In genomic region chr19:9972103-9972502, GRCh38 we compare ENCODE assay signal across 24 cellular contexts. TPM values are rescaled to one million over a fixed set of nuclear protein-coding genes. Genes with fewer than 3 reads are reported as not detected.
DNase-seq lines count a peak whose midpoint lies in the region; ATAC-seq, FAIRE-seq and TF ChIP-seq lines count a peak whose summit lies in the region.
"Had no signal": no experiment of that assay in that cellular context is flagged by ENCODE, and none has a peak within 500 bp of the region (broad histone marks: within the 10 kb centered on the region; RNA-seq: fewer than 3 reads in every experiment).

No MANE protein-coding gene starts in this region.

- 40% methylated on average over 6 of the region's 6 CpGs for WGBS in GM12878 (ENCODE audit: insufficient coverage, insufficient replicate concordance, low lambda C conversion rate, missing lambda C conversion rate)

- H3K4me1 ChIP-seq in HEK293 (ENCODE audit: control insufficient read depth, insufficient read depth, low read length): peaks cover 2% of the 10 kb centered on the region; the same call in 1 of the 2 replicates
- no peaks in the 10 kb centered on the region for H3K4me1 ChIP-seq in GM12878 (ENCODE audit: control insufficient read depth, insufficient read depth, low read length)
- H3K4me1 ChIP-seq: BE2C, BLaER1, Caco-2 had no signal

- H3K9me3 Mint-ChIP-seq in glutamatergic neuron (ENCODE audit: unreplicated experiment) (peaks cover 5% of the 10 kb centered on the region), CD14-positive monocyte (peaks cover 0 to 2% (median 0%) of the 10 kb centered on the region in 7 donors)
- H3K9me3 Mint-ChIP-seq: CD4-positive, alpha-beta T cell; CD8-positive, alpha-beta T cell had no signal

- BruUV-seq in GM12878 (replicated peaks; lab: Mats Ljungman, UMichigan): no TSS peak

- H3K4me3 ChIP-seq in HEK293 (ENCODE audit: low read depth, low read length) (no peak overlapping the region), GM12878 (no peak overlapping the region)
- H3K4me3 ChIP-seq: BLaER1 had no signal

- H3K4me1 Mint-ChIP-seq in glutamatergic neuron (ENCODE audit: low read depth, unreplicated experiment) (no peaks in the 10 kb centered on the region), CD14-positive monocyte (no peaks in the 10 kb centered on the region)

- H3K27ac Mint-ChIP-seq in glutamatergic neuron (ENCODE audit: unreplicated experiment) (no peak overlapping the region), CD14-positive monocyte (no peak overlapping the region)
- H3K27ac Mint-ChIP-seq: CD4-positive, alpha-beta T cell; CD8-positive, alpha-beta T cell had no signal

- no peak for TF ChIP-seq CTCF in HEK293 (tag by site-specific recombination; IDR thresholded peaks at IDR 0.05)
- TF ChIP-seq CTCF in GM12878 (IDR thresholded peaks at IDR 0.05 in 2 of 3, conservative IDR thresholded peaks at IDR 0.05 in 1 of 3; ENCODE audit: control insufficient read depth in 2 of 3, extremely low read depth in 1 of 3, insufficient read depth in 1 of 3, low read depth in 3 of 3, low read length in 3 of 3): no peak
- no peak for TF ChIP-seq CTCF in glutamatergic neuron (IDR thresholded peaks at IDR 0.05; ENCODE audit: partially characterized antibody, unreplicated experiment)
- TF ChIP-seq CTCF in CD14-positive monocyte (IDR thresholded peaks at IDR 0.05): no peak

- no peaks in the 10 kb centered on the region for H3K27me3 ChIP-seq in GM12878 (replicated peaks in 1 of 2; ENCODE audit: control insufficient read depth in 2 of 2, insufficient read depth in 2 of 2, low read length in 1 of 2)
- H3K27me3 ChIP-seq: BLaER1 had no signal

- RAD21 ChIA-PET in GM12878 (lab: Charles Lee; ENCODE audit: unreplicated experiment): no interaction called here

- H3K4me3 Mint-ChIP-seq in glutamatergic neuron (ENCODE audit: unreplicated experiment) (peak overlapping the region; percentile 7), CD14-positive monocyte (no peak overlapping the region)
- H3K4me3 Mint-ChIP-seq: CD4-positive, alpha-beta T cell; CD8-positive, alpha-beta T cell had no signal

- H2AFZ ChIP-seq in GM12878 (ENCODE audit: control insufficient read depth, low read depth, low read length): no peak overlapping the region

- H3K27me3 Mint-ChIP-seq in glutamatergic neuron (ENCODE audit: unreplicated experiment) (peaks cover 6% of the 10 kb centered on the region), CD14-positive monocyte (ENCODE audit: low read depth in 3 of 3) (peaks cover 4 to 16% (median 5%) of the 10 kb centered on the region in 3 donors)

- no peaks in the 10 kb centered on the region for H4K20me1 ChIP-seq in GM12878 (ENCODE audit: control insufficient read depth, insufficient read depth)
- H4K20me1 ChIP-seq: BLaER1 had no signal

- no peak for TF ChIP-seq POLR2A in GM12878 (IDR thresholded peaks at IDR 0.05; ENCODE audit: low read depth, low read length)

- intact Hi-C loops in GM12878 (cut with micrococcal nuclease; ENCODE audit: unreplicated experiment): no loop called here
- intact Hi-C loops in CD14-positive monocyte (cut with micrococcal nuclease): no loop called here

- in situ Hi-C loops in GM12878 (cut with MboI): no loop called here

- no peaks in the 10 kb centered on the region for H3K79me2 ChIP-seq in GM12878 (ENCODE audit: control insufficient read depth, insufficient read depth, low read length)

- DNase-seq in GM12878 (ENCODE audit: low read depth, low spot score) (no peak), glutamatergic neuron (no peak), cerebellum (ENCODE audit: low spot score) (no peak), CD14-positive monocyte (ENCODE audit: low spot score) (no peak)
- DNase-seq: 8988T; ACHN; BE2C; C1 segment of cervical spinal cord; Caco-2; Calu3; CD4-positive, alpha-beta T cell; CD8-positive, alpha-beta T cell; DMS79 treated with DMSO at 0.1 percent for 48 hours; GF-D8 had no signal

- no peak for TF ChIP-seq EP300 in GM12878 (IDR thresholded peaks at IDR 0.05; ENCODE audit: borderline replicate concordance in 1 of 2, control insufficient read depth in 1 of 2, low read depth in 2 of 2, low read length in 2 of 2)

- H3K9me3 ChIP-seq in HEK293 (ENCODE audit: control insufficient read depth, insufficient read depth, low read depth, low read length): no peaks in the 10 kb centered on the region
- H3K9me3 ChIP-seq in GM12878 (replicated peaks; ENCODE audit: control insufficient read depth, insufficient read depth, low read length): no peaks in the 10 kb centered on the region
- H3K9me3 ChIP-seq: BE2C, BLaER1, Caco-2 had no signal

- CTCF ChIA-PET in HEK293 (lab: Yijun Ruan, JAX) (no interaction called here), GM12878 (lab: Yijun Ruan, JAX) (no interaction called here)

- H3K9ac ChIP-seq in GM12878 (ENCODE audit: control insufficient read depth, insufficient read depth, low read length): no peak overlapping the region
- H3K9ac ChIP-seq: BLaER1 had no signal

- H3K36me3 ChIP-seq in HEK293 (ENCODE audit: control insufficient read depth in 2 of 2, insufficient read depth in 1 of 2, low read length in 2 of 2): no peaks in the 10 kb centered on the region
- H3K36me3 ChIP-seq in GM12878 (ENCODE audit: control insufficient read depth in 2 of 2, insufficient read depth in 2 of 2, low read length in 1 of 2): no peaks in the 10 kb centered on the region
- H3K36me3 ChIP-seq: BE2C, BLaER1 had no signal

- H3K36me3 Mint-ChIP-seq in glutamatergic neuron (ENCODE audit: unreplicated experiment) (peaks cover 4% of the 10 kb centered on the region), CD14-positive monocyte (no peaks in the 10 kb centered on the region)
- H3K36me3 Mint-ChIP-seq: CD8-positive, alpha-beta T cell had no signal

- POLR2A ChIA-PET in HEK293 (lab: Yijun Ruan, JAX): interaction anchor here (0.6 kb wide), 1 partner anchor 336 kb away, joined by 5 read pairs; no protein-coding TSS in a partner anchor
- POLR2A ChIA-PET in GM12878 (lab: Charles Lee): no interaction called here

- no peak for TF ChIP-seq RAD21 in GM12878 (IDR thresholded peaks at IDR 0.05; ENCODE audit: insufficient read depth, low read depth, low read length)

- FAIRE-seq in GM12878 (lab: Jason Lieb, UNC): no peak
- FAIRE-seq: A204.1, D721Med, G401.6, GM12892, GM18507 had no signal

- ATAC-seq in GM12878: no peak
- ATAC-seq in HG03439 (IDR thresholded peaks at IDR 0.05; ENCODE audit: unreplicated experiment): no peak
- ATAC-seq: CD8-positive, alpha-beta T cell had no signal

- H3K4me2 ChIP-seq in GM12878 (ENCODE audit: control insufficient read depth, insufficient read depth): no peak overlapping the region
- H3K4me2 ChIP-seq: BLaER1 had no signal

- no peak overlapping the region for H3K27ac ChIP-seq in HEK293 (ENCODE audit: extremely low read depth, low read depth, low read length)
- H3K27ac ChIP-seq in GM12878 (ENCODE audit: control insufficient read depth, insufficient read depth): no peak overlapping the region
- H3K27ac ChIP-seq: BLaER1 had no signal

- SMC1A ChIA-PET in GM12878 (lab: Charles Lee; ENCODE audit: uncharacterized antibody, unreplicated experiment): no interaction called here

RNA-seq across cellular contexts. Expression of gene OLFM2, which starts 35.8 kb away (rescaled TPM):
- 0.56 TPM in 1 of 2 replicates, not detected in the other for total RNA-seq in GM12878 (2013; cell fraction: nucleolus; rRNA removed)
- total RNA-seq in GM12878 (2014; rRNA removed): not detected in 2 replicates
- not detected in 2 replicates for total RNA-seq in GM12878 (2014; rRNA removed; fragmentation: Illumina TruSeq; extraction: Trizol)
- total RNA-seq in GM12878 (2021): 0.16 and 0.36 TPM in 2 replicates
- polyA plus RNA-seq in GM12878 (2011; ENCODE audit: low read depth): not detected
- 2.4 and 3.5 TPM in 2 replicates for polyA plus RNA-seq in GM12878 (2011; rRNA removed)
- 4.4 and 6.4 TPM in 2 replicates for polyA plus RNA-seq in GM12878 (2011; cell fraction: cytosol; rRNA removed)
- polyA plus RNA-seq in GM12878 (2011; cell fraction: nucleus; rRNA removed): 1.4 and 2.7 TPM in 2 replicates
- 0.15 and 0.31 TPM in 2 replicates for polyA plus RNA-seq in GM12878 (2012)
- 0.07 TPM in 1 of 2 replicates, not detected in the other for polyA plus RNA-seq in GM12878 (2014; fragmentation: Illumina TruSeq; extraction: Trizol)
- polyA plus RNA-seq in GM12878 (2014; fragmentation: Nextera tagmentation; extraction: Ambion mirVana): not detected
- polyA plus RNA-seq in GM12878 (2014; rRNA removed): 0.04 and 0.27 TPM in 2 replicates
- polyA plus RNA-seq in GM12878 (2016; fragmentation: Nextera tagmentation; extraction: Ambion mirVana): under 1 TPM in 1 of 2 experiments, not detected in 1; 0.09 TPM
- polyA minus RNA-seq in GM12878 (2011; rRNA and poly(A)+ RNA removed): 2.2 and 4.4 TPM in 2 replicates
- 0.94 and 1.7 TPM in 2 replicates for polyA minus RNA-seq in GM12878 (2011; cell fraction: cytosol; rRNA and poly(A)+ RNA removed)
- 0.57 and 1.5 TPM in 2 replicates for polyA minus RNA-seq in GM12878 (2011; cell fraction: nucleus; rRNA and poly(A)+ RNA removed)
- 19.5 TPM for total RNA-seq in glutamatergic neuron (ENCODE audit: unreplicated experiment)
- 56.6 TPM for total RNA-seq in cerebellum
- polyA plus RNA-seq in CD14-positive monocyte: not detected

RNA-seq across cellular contexts. Expression of gene COL5A3, which starts 38.2 kb away (rescaled TPM):
- 1.4 TPM in 2 replicates for total RNA-seq in GM12878 (2013; cell fraction: nucleolus; rRNA removed)
- total RNA-seq in GM12878 (2014; rRNA removed) (under 0.01 and 0.05 TPM in 2 replicates), GM12878 (2014; rRNA removed; fragmentation: Illumina TruSeq; extraction: Trizol) (0.05 and 0.09 TPM in 2 replicates), GM12878 (2021) (0.18 and 0.19 TPM in 2 replicates), glutamatergic neuron (ENCODE audit: unreplicated experiment) (0.10 TPM), cerebellum (0.73 TPM)
- polyA plus RNA-seq in GM12878 (2011; ENCODE audit: low read depth): 0.04 TPM
- polyA plus RNA-seq in GM12878 (2011; rRNA removed) (5.5 and 8.3 TPM in 2 replicates), GM12878 (2014; fragmentation: Illumina TruSeq; extraction: Trizol) (0.03 and 0.06 TPM in 2 replicates), GM12878 (2014; fragmentation: Nextera tagmentation; extraction: Ambion mirVana) (under 1 TPM in 1 of 2 experiments, not detected in 1; 0.04 TPM), GM12878 (2014; rRNA removed) (0.10 and 0.13 TPM in 2 replicates), GM12878 (2016; fragmentation: Nextera tagmentation; extraction: Ambion mirVana) (under 1 TPM in 1 of 2 experiments, not detected in 1; 0.32 TPM), CD14-positive monocyte (not detected)
- polyA plus RNA-seq in GM12878 (2011; cell fraction: cytosol; rRNA removed): 7.8 and 9.6 TPM in 2 replicates
- 62.0 and 70.8 TPM in 2 replicates for polyA plus RNA-seq in GM12878 (2011; cell fraction: nucleus; rRNA removed)
- 0.29 and 0.34 TPM in 2 replicates for polyA plus RNA-seq in GM12878 (2012)
- 4.9 and 9.5 TPM in 2 replicates for polyA minus RNA-seq in GM12878 (2011; rRNA and poly(A)+ RNA removed)
- polyA minus RNA-seq in GM12878 (2011; cell fraction: cytosol; rRNA and poly(A)+ RNA removed): 5.0 and 5.7 TPM in 2 replicates
- polyA minus RNA-seq in GM12878 (2011; cell fraction: nucleus; rRNA and poly(A)+ RNA removed): 10.3 and 11.0 TPM in 2 replicates
- total RNA-seq: Caco-2 had no signal

RNA-seq across cellular contexts. Expression of gene RDH8, which starts 41.2 kb away (rescaled TPM):
- total RNA-seq in GM12878 (2013; cell fraction: nucleolus; rRNA removed): not detected in 2 replicates
- total RNA-seq in GM12878 (2014; rRNA removed): not detected in 2 replicates
- total RNA-seq in GM12878 (2014; rRNA removed; fragmentation: Illumina TruSeq; extraction: Trizol): not detected in 2 replicates
- not detected in 2 replicates for total RNA-seq in GM12878 (2021)
- polyA plus RNA-seq in GM12878 (2011; ENCODE audit: low read depth): not detected
- polyA plus RNA-seq in GM12878 (2011; rRNA removed): 0.46 and 0.58 TPM in 2 replicates
- polyA plus RNA-seq in GM12878 (2011; cell fraction: cytosol; rRNA removed): 0.87 and 0.95 TPM in 2 replicates
- polyA plus RNA-seq in GM12878 (2011; cell fraction: nucleus; rRNA removed): 0.66 and 0.76 TPM in 2 replicates
- not detected in 2 replicates for polyA plus RNA-seq in GM12878 (2012)
- polyA plus RNA-seq in GM12878 (2014; fragmentation: Illumina TruSeq; extraction: Trizol): not detected in 2 replicates
- under 1 TPM in 1 of 2 experiments, not detected in 1; 0.04 TPM for polyA plus RNA-seq in GM12878 (2014; fragmentation: Nextera tagmentation; extraction: Ambion mirVana)
- 0.05 TPM in 1 of 2 replicates, not detected in the other for polyA plus RNA-seq in GM12878 (2014; rRNA removed)
- not detected for polyA plus RNA-seq in GM12878 (2016; fragmentation: Nextera tagmentation; extraction: Ambion mirVana)
- polyA minus RNA-seq in GM12878 (2011; rRNA and poly(A)+ RNA removed): 0.15 and 0.52 TPM in 2 replicates
- not detected in 2 replicates for polyA minus RNA-seq in GM12878 (2011; cell fraction: cytosol; rRNA and poly(A)+ RNA removed)
- not detected in 2 replicates for polyA minus RNA-seq in GM12878 (2011; cell fraction: nucleus; rRNA and poly(A)+ RNA removed)
- not detected for total RNA-seq in glutamatergic neuron (ENCODE audit: unreplicated experiment)
- total RNA-seq in cerebellum: not detected
- polyA plus RNA-seq in CD14-positive monocyte: not detected
- total RNA-seq: A673; Caco-2; Calu3; CD4-positive, alpha-beta T cell; CD8-positive, alpha-beta T cell had no signal
- polyA plus RNA-seq: AG04450 had no signal

Comparison
In these comparisons a context has a peak if more than half of its experiments do, and no peak if none do; other contexts are left out.
1. RNA of gene OLFM2, which starts 35.8 kb away (total RNA-seq): 56.6 TPM in cerebellum (single experiment) and 19.5 TPM in glutamatergic neuron (single experiment); 0.16 to 0.56 TPM in GM12878; every median in the first group is over 10 times any median in the second.
2. Of the 9 proteins assayed by ChIP-seq in both HEK293 and GM12878: peak only in HEK293: none; only in GM12878: ZNF24; in both: none; in neither: 8.